In the genomic region with DNA sequence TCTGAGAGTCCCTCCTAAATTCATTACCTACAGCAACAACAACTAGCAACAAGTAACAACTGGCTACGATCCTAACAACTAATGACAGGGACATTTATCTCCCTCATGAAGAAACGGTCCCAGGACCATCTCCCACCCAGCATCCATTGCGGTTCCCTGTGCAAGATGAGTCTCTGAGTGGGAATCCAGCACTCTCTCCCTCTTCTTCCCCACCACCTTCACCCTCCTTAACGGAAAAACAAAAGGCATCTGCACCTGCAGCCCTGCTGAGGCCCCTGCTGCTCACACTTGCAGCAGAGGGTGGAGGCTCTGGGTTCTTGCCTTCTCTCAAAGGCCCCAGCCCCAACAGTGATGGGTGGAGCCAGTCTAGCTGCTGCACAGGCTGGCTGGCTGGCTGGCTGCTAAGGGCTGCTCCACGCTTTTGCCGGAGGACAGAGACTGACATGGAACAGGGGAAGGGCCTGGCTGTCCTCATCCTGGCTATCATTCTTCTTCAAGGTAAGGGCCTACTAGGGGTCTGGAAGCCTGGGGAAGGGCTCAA, we compare ENCODE assay signal across 11 cellular contexts. TPM values are rescaled to one million over a fixed set of nuclear protein-coding genes. Genes with fewer than 3 reads are reported as not detected.
DNase-seq lines count a peak whose midpoint lies in the region; ATAC-seq and TF ChIP-seq lines count a peak whose summit lies in the region.
"Had no signal": no experiment of that assay in that cellular context is flagged by ENCODE, and none has a peak within 500 bp of the region (broad histone marks: within the 10 kb centered on the region; RNA-seq: fewer than 3 reads in every experiment).

CD3G (plus strand) TSS at position 364 of the 541 bp plus-strand sequence; CDS start at position 444, 80 bp downstream.

- no peak within 1 kb of the TSS for H3K27ac ChIP-seq in WERI-Rb-1
- H3K27ac ChIP-seq: right lobe of liver had no signal

- no peak within 1 kb of the TSS for H3K4me3 ChIP-seq in WERI-Rb-1 (ENCODE audit: low read depth, low read length)
- H3K4me3 ChIP-seq: right lobe of liver had no signal

- peaks cover 0 to 7% (median 1%) of the 10 kb centered on the region in 3 donors for H3K4me1 Mint-ChIP-seq in IgD-negative memory B cell

- no peaks in the 10 kb centered on the region for H3K36me3 ChIP-seq in WERI-Rb-1
- H3K36me3 ChIP-seq: right lobe of liver had no signal

- H3K27me3 Mint-ChIP-seq in IgD-negative memory B cell: peaks cover 5% of the 10 kb centered on the region

- H3K27ac Mint-ChIP-seq in IgD-negative memory B cell: peak within 1 kb of the TSS in 2 of 3 donors; percentile 1 to 15

- no peaks in the 10 kb centered on the region for H3K27me3 ChIP-seq in WERI-Rb-1 (ENCODE audit: insufficient read depth, low read depth, severe bottlenecking)
- H3K27me3 ChIP-seq: right lobe of liver had no signal

- H3K4me3 Mint-ChIP-seq in IgD-negative memory B cell: peak within 1 kb of the TSS in 3 of 4 donors; percentile 59 to 70 (median 68)

- TF ChIP-seq CTCF in WERI-Rb-1 (IDR thresholded peaks at IDR 0.05; ENCODE audit: low read depth, low read length): no peak

- H3K36me3 Mint-ChIP-seq in IgD-negative memory B cell: peaks cover 2% of the 10 kb centered on the region

- peak; percentile 87 for DNase-seq in activated CD8-positive, alpha-beta memory T cell treated with anti-CD3 and anti-CD28 coated beads for 24 hours
- DNase-seq in central memory CD4-positive, alpha-beta T cell: peak; percentile 71
- DNase-seq in stimulated activated CD4-positive, alpha-beta T cell treated with anti-CD3 and anti-CD28 coated beads, Interleukin-4, amount 100 ng/mL, for 24 hours: peak; percentile 78
- DNase-seq in WERI-Rb-1 (no peak), iPS-NIHi7 (ENCODE audit: extremely low spot score) (no peak)
- DNase-seq: right lobe of liver had no signal

- no peak for ATAC-seq in HG03045 (IDR thresholded peaks at IDR 0.05; ENCODE audit: unreplicated experiment)
- ATAC-seq in HG03095 (IDR thresholded peaks at IDR 0.05; ENCODE audit: unreplicated experiment): no peak

- H3K9me3 Mint-ChIP-seq in IgD-negative memory B cell: no peaks in the 10 kb centered on the region

- H3K9me3 ChIP-seq in WERI-Rb-1 (ENCODE audit: severe bottlenecking): no peaks in the 10 kb centered on the region
- H3K9me3 ChIP-seq: right lobe of liver had no signal

RNA-seq across cellular contexts. Expression of gene CD3G, which starts in this region (rescaled TPM):
- polyA plus RNA-seq in IgD-negative memory B cell: 12.9 TPM
- polyA plus RNA-seq: endothelial cell of umbilical vein, keratinocyte had no signal

Comparison
In these comparisons a context has a peak if more than half of its experiments do, and no peak if none do; other contexts are left out.
1. DNase-seq: peak in activated CD8-positive, alpha-beta memory T cell treated with anti-CD3 and anti-CD28 coated beads for 24 hours (single experiment), central memory CD4-positive, alpha-beta T cell (single experiment) and stimulated activated CD4-positive, alpha-beta T cell treated with anti-CD3 and anti-CD28 coated beads, Interleukin-4, amount 100 ng/mL, for 24 hours (single experiment); none in WERI-Rb-1 (single experiment) and iPS-NIHi7 (single experiment).